1 cellular context compared by ENCODE assay signal in genomic region chr2:36706451-36706850, GRCh38.
TF ChIP-seq lines count a peak whose summit lies in the region.

No MANE protein-coding gene starts in this region.

TF ChIP-seq in IMR-90, 13 proteins besides CTCF, POLR2A, EP300 and RAD21 (continued from another document):
- TF ChIP-seq MXI1 (IDR thresholded peaks at IDR 0.05; ENCODE audit: borderline replicate concordance, low read depth, low read length) (no peak), CHD1 (IDR thresholded peaks at IDR 0.05; ENCODE audit: low read depth, low read length) (no peak)
